20 cellular contexts compared by ENCODE assay signal in the genomic region with DNA sequence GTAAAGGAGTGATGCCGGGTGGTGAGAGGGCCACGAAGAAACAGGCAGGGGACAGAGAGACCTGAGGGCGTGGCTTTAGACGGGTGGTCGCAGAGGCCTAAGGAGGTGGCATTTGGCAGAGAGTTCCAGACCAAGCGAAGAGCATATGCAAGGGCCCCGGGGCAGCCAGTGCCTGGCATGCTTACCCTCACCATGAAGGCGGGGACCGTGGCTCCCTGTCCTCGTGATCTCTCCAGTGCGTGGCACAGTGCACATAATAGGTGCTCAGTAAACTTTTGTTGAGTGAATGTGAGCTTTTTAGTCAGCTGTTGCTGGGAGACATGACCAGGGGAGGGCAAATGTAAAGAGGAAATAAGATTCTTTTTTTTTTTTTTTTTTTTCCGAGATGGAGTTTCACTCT.
DNase-seq lines count a peak whose midpoint lies in the region; ATAC-seq and TF ChIP-seq lines count a peak whose summit lies in the region.
"Had no signal": no experiment of that assay in that cellular context is flagged by ENCODE, and none has a peak within 500 bp of the region (broad histone marks: within the 10 kb centered on the region; RNA-seq: fewer than 3 reads in every experiment).

No MANE protein-coding gene starts in this region.

- H2BK12ac ChIP-seq in mesenchymal stem cell (ENCODE audit: low read length in 2 of 2) = peak overlapping the region; percentile 73 to 100

- H3K27me3 ChIP-seq in mesenchymal stem cell (ENCODE audit: control insufficient read depth in 1 of 2, insufficient read depth in 1 of 2, low read length in 2 of 2) (no peaks in the 10 kb centered on the region), sigmoid colon (no peaks in the 10 kb centered on the region), A673 (replicated peaks; ENCODE audit: insufficient read depth, low read depth, low read length, poor library complexity) (no peaks in the 10 kb centered on the region)

- H3K27me3 Mint-ChIP-seq in type B pancreatic cell = no peaks in the 10 kb centered on the region

- no peak for TF ChIP-seq POLR2A in sigmoid colon (IDR thresholded peaks at IDR 0.05)

- H3K27ac ChIP-seq in RWPE1 (peak overlapping the region; percentile 95), mesenchymal stem cell (ENCODE audit: low read length, poor library complexity, severe bottlenecking) (no peak overlapping the region), sigmoid colon (peak overlapping the region in 3 of 4 donors; percentile 79 to 93 (median 83)), A673 (ENCODE audit: low read depth, low read length, poor library complexity, severe bottlenecking) (no peak overlapping the region)

- intact Hi-C loops in sigmoid colon (cut with DNase I) = no loop called here
- intact Hi-C loops in A673 (cut with micrococcal nuclease; ENCODE audit: unreplicated experiment) = no loop called here

- no peak for TF ChIP-seq EP300 in sigmoid colon (IDR thresholded peaks at IDR 0.05)

- H2AK5ac ChIP-seq in mesenchymal stem cell (ENCODE audit: low read length, severe bottlenecking) = no peak overlapping the region

- H3K9ac ChIP-seq in mesenchymal stem cell (ENCODE audit: low read length) = no peak overlapping the region
- H3K9ac ChIP-seq: GM23248 had no signal

- no TSS peak for BruUV-seq in A673 (replicated peaks; lab: Mats Ljungman, UMichigan)

- H3K4me3 Mint-ChIP-seq in type B pancreatic cell = no peak overlapping the region
- H3K4me3 Mint-ChIP-seq: CD14-positive monocyte had no signal

- H3K36me3 ChIP-seq in mesenchymal stem cell (ENCODE audit: control insufficient read depth in 1 of 2, insufficient read depth in 2 of 2, low read depth in 1 of 2, low read length in 2 of 2) (peaks cover 0 to 6% of the 10 kb centered on the region in 2 experiments), sigmoid colon (no peaks in the 10 kb centered on the region), A673 (ENCODE audit: insufficient read depth, low read length, poor library complexity, severe bottlenecking) (no peaks in the 10 kb centered on the region)

- CTCF ChIA-PET in RWPE1 (lab: Yijun Ruan, JAX) = interaction anchor here (2.5 kb wide), 1 partner anchor 243 kb away, joined by 6 read pairs; no protein-coding TSS in a partner anchor
- CTCF ChIA-PET in A673 (lab: Charles Lee) = no interaction called here

- peak overlapping the region; percentile 29 for H2BK15ac ChIP-seq in mesenchymal stem cell (ENCODE audit: low read depth, poor library complexity, severe bottlenecking)

- H3K4me2 ChIP-seq in mesenchymal stem cell (ENCODE audit: low read length, poor library complexity, severe bottlenecking) = no peak overlapping the region

- peak overlapping the region; percentile 68 for H3K27ac Mint-ChIP-seq in type B pancreatic cell
- H3K27ac Mint-ChIP-seq: CD14-positive monocyte had no signal

- H2AFZ ChIP-seq in mesenchymal stem cell (ENCODE audit: low read depth, low read length) = no peak overlapping the region
- H2AFZ ChIP-seq: GM23248 had no signal

- H3K4me1 ChIP-seq in mesenchymal stem cell (ENCODE audit: control insufficient read depth, insufficient read depth, low read depth, low read length) (peaks cover 42% of the 10 kb centered on the region), sigmoid colon (peaks cover 0 to 89% (median 57%) of the 10 kb centered on the region in 4 donors), A673 (ENCODE audit: insufficient read depth, low read length, poor library complexity, severe bottlenecking) (peaks cover 25% of the 10 kb centered on the region)

- 97% methylated on average over 11 of the region's 12 CpGs for WGBS in mesenchymal stem cell
- WGBS in sigmoid colon, 2 donors = 87 to 93% methylated on average over 12 of the region's 12 CpGs

- H3K4me1 Mint-ChIP-seq in type B pancreatic cell (ENCODE audit: unreplicated experiment) = peaks cover 37% of the 10 kb centered on the region

- H3K9me3 ChIP-seq in mesenchymal stem cell (ENCODE audit: control insufficient read depth, low read length) (no peaks in the 10 kb centered on the region), sigmoid colon (no peaks in the 10 kb centered on the region), A673 (ENCODE audit: low read depth, low read length, poor library complexity, severe bottlenecking) (no peaks in the 10 kb centered on the region)

- H4K8ac ChIP-seq in mesenchymal stem cell (ENCODE audit: low read length) = peak overlapping the region; percentile 83

- peak overlapping the region; percentile 83 for H2BK120ac ChIP-seq in mesenchymal stem cell (ENCODE audit: low read depth, low read length)

- peak overlapping the region; percentile 98 for H4K91ac ChIP-seq in mesenchymal stem cell (ENCODE audit: low read length)

- no peak overlapping the region for H2BK5ac ChIP-seq in mesenchymal stem cell (ENCODE audit: low read depth, low read length, poor library complexity, severe bottlenecking)

- H3K4me3 ChIP-seq in mesenchymal stem cell (ENCODE audit: insufficient read depth in 1 of 2, low read depth in 1 of 2, low read length in 2 of 2) (no peak overlapping the region), sigmoid colon (no peak overlapping the region), A673 (ENCODE audit: low read depth, low read length, poor library complexity, severe bottlenecking) (no peak overlapping the region)
- H3K4me3 ChIP-seq: GM23248 had no signal

- peaks cover 20% of the 10 kb centered on the region for H3K79me1 ChIP-seq in mesenchymal stem cell (replicated peaks; ENCODE audit: low read length, poor library complexity, severe bottlenecking)

- H3K18ac ChIP-seq in mesenchymal stem cell (ENCODE audit: low read depth in 1 of 2, low read length in 2 of 2) = peak overlapping the region; percentile 30 to 98

- H3K23ac ChIP-seq in mesenchymal stem cell (ENCODE audit: low read length in 2 of 2) = peak overlapping the region in 1 of 2 experiments; percentile 57

- DNase-seq in RWPE1 (ENCODE audit: low spot score) (no peak), mesenchymal stem cell (no peak), sigmoid colon (no peak), type B pancreatic cell (ENCODE audit: extremely low spot score, unreplicated experiment) (no peak), A673 (ENCODE audit: low spot score) (no peak), omental fat pad (ENCODE audit: low spot score) (no peak)
- DNase-seq: ACHN, COR-L47, KBM-7, NCI-H1105 treated with DMSO at 0.1 percent for 48 hours, NCI-H1694, NCI-H510A treated with DMSO at 0.1 percent for 48 hours, NCI-H82, OCI-M1, RPMI8226, SIG-M5 had no signal

- ATAC-seq in GM19395 (IDR thresholded peaks at IDR 0.05; ENCODE audit: unreplicated experiment) (no peak), omental fat pad (ENCODE audit: low FRiP score) (no peak)
- ATAC-seq: HCT116 had no signal

- H3K36me3 Mint-ChIP-seq in type B pancreatic cell = no peaks in the 10 kb centered on the region
- H3K36me3 Mint-ChIP-seq: CD14-positive monocyte had no signal

- TF ChIP-seq CTCF in RWPE1 (conservative IDR thresholded peaks at IDR 0.05; ENCODE audit: low read depth) (no peak), sigmoid colon (IDR thresholded peaks at IDR 0.05) (no peak), type B pancreatic cell (conservative IDR thresholded peaks at IDR 0.05) (no peak), A673 (conservative IDR thresholded peaks at IDR 0.05; ENCODE audit: low read depth, low read length) (no peak), omental fat pad (IDR thresholded peaks at IDR 0.05) (no peak)

- H3K14ac ChIP-seq in mesenchymal stem cell (ENCODE audit: low read length in 2 of 2) = peak overlapping the region in 1 of 2 experiments; percentile 95

- H3K4ac ChIP-seq in mesenchymal stem cell (ENCODE audit: low read depth in 1 of 2, low read length in 2 of 2) = peak overlapping the region; percentile 91 to 99

- POLR2A ChIA-PET in RWPE1 (lab: Yijun Ruan, JAX; ENCODE audit: low non-redundant PET) (no interaction called here), A673 (lab: Charles Lee; ENCODE audit: low non-redundant PET) (no interaction called here)

- no peaks in the 10 kb centered on the region for H3K9me3 Mint-ChIP-seq in type B pancreatic cell

Comparison
In these comparisons a context has a peak if more than half of its experiments do, and no peak if none do; other contexts are left out.
1. H3K27ac ChIP-seq: peak in RWPE1 (single experiment) and sigmoid colon (3 of 4); none in mesenchymal stem cell (single experiment) and A673 (single experiment).